Comparison of ENCODE assay signal across 16 cellular contexts in the genomic region with DNA sequence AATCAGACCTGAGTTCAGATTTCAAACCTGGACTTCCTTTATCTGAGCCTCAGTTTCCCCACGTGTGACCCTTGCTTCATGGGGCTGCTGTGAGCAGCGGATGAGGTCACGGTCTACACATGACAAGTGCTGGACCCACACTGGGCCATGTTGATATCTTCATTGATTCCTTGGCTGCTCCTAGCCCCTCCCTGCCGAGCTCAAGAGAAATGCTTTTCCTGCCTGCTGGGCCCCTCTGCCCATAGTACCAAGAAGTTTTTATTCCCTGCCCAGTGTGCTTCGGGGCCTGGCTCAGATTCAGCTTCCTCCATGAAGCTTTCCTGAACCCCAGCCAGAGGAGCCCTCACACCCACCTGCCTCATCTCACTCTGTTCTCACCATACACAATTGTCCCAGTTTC.
A peak's percentile ranks its signal among the peaks of the same experiment; 100 is the strongest.
DNase-seq lines count a peak whose midpoint lies in the region; ATAC-seq and TF ChIP-seq lines count a peak whose summit lies in the region.
"Had no signal": no experiment of that assay in that cellular context is flagged by ENCODE, and none has a peak within 500 bp of the region (broad histone marks: within the 10 kb centered on the region; RNA-seq: fewer than 3 reads in every experiment).

No MANE protein-coding gene starts in this region.

- no peaks in the 10 kb centered on the region for H3K4me1 ChIP-seq in upper lobe of right lung

- no peaks in the 10 kb centered on the region for H3K9me3 ChIP-seq in upper lobe of right lung

- no peak for ATAC-seq in left lobe of liver
- ATAC-seq in upper lobe of right lung = no peak
- no peak for ATAC-seq in HG03135 (IDR thresholded peaks at IDR 0.05; ENCODE audit: unreplicated experiment)

- TF ChIP-seq CTCF in upper lobe of right lung (IDR thresholded peaks at IDR 0.05) (no peak), GM13977 (IDR thresholded peaks at IDR 0.05; ENCODE audit: extremely low read depth, insufficient read depth, missing control alignments) (no peak)

- no peaks in the 10 kb centered on the region for H3K36me3 ChIP-seq in upper lobe of right lung

- no peak overlapping the region for H3K4me3 ChIP-seq in upper lobe of right lung
- H3K4me3 ChIP-seq: GM23248 had no signal

- H3K27ac ChIP-seq in upper lobe of right lung = no peak overlapping the region
- H3K27ac ChIP-seq: GM23248 had no signal

- in situ Hi-C loops in GM13977 (cut with MboI; ENCODE audit: low pct_unique_long_range_greater_than_20kb, low sequenced_read_pairs, unreplicated experiment) = no loop called here

- intact Hi-C loops in upper lobe of right lung (cut with DNase I) = no loop called here

- peak; percentile 23 for DNase-seq in ecto neural progenitor cell (ENCODE audit: low spot score)
- peak; percentile 15 for DNase-seq in left lobe of liver (ENCODE audit: low spot score)
- peak; percentile 26 for DNase-seq in upper lobe of right lung
- DNase-seq in NCI-H82 (lab: John Stamatoyannopoulos, UW) = no peak
- no peak for DNase-seq in GM13977 (ENCODE audit: low spot score)
- DNase-seq: C1 segment of cervical spinal cord; Calu3; CD4-positive, alpha-beta memory T cell; COR-L47; DMS53; DMS79 treated with DMSO at 0.1 percent for 48 hours; GF-D8; GM23248; H7; HCEC 1CT had no signal

- peaks cover 11% of the 10 kb centered on the region for H3K27me3 ChIP-seq in upper lobe of right lung

Comparison
In these comparisons a context has a peak if more than half of its experiments do, and no peak if none do; other contexts are left out.
1. DNase-seq: peak in ecto neural progenitor cell (single experiment), left lobe of liver (single experiment) and upper lobe of right lung (single experiment); none in NCI-H82 (single experiment) and GM13977 (single experiment).